In genomic region chr21:41460578-41461527, GRCh38 we compare ENCODE assay signal across 8 cellular contexts. TPM values are rescaled to one million over a fixed set of nuclear protein-coding genes. Genes with fewer than 3 reads are reported as not detected.
DNase-seq lines count a peak whose midpoint lies in the region; ATAC-seq and TF ChIP-seq lines count a peak whose summit lies in the region.

No MANE protein-coding gene starts in this region.

- no peaks in the 10 kb centered on the region for H3K4me1 ChIP-seq in GM23338 (ENCODE audit: insufficient read depth)
- no peaks in the 10 kb centered on the region for H3K4me1 ChIP-seq in endodermal cell (ENCODE audit: control insufficient read depth, insufficient read depth, low read length)

- H3K9me3 ChIP-seq in endodermal cell (ENCODE audit: control insufficient read depth, low read length) = peaks cover 15% of the 10 kb centered on the region

- H3K27me3 ChIP-seq in GM23338 (ENCODE audit: insufficient read depth) (no peaks in the 10 kb centered on the region), endodermal cell (ENCODE audit: control insufficient read depth, insufficient read depth, low read length, poor library complexity, severe bottlenecking) (no peaks in the 10 kb centered on the region)

- intact Hi-C loops in activated CD8-positive, alpha-beta T cell treated with anti-CD3 and anti-CD28 coated beads for 36 hours (cut with micrococcal nuclease) = loop anchor here (1.0 kb wide), 1 partner anchor 178 kb away; no protein-coding TSS in a partner anchor

- 53 to 62% methylated on average over 6 to 17 of the region's 17 CpGs for WGBS in endodermal cell (ENCODE audit: insufficient coverage in 1 of 2, insufficient read length in 1 of 2), 2 experiments

- TF ChIP-seq CTCF in GM23338 (conservative IDR thresholded peaks at IDR 0.05; ENCODE audit: low read depth in 2 of 2) (peak; percentile 63 to 77), endodermal cell (conservative IDR thresholded peaks at IDR 0.05) (peak; percentile 86)
- TF ChIP-seq CTCF in activated CD8-positive, alpha-beta T cell treated with anti-CD3 and anti-CD28 coated beads for 36 hours (IDR thresholded peaks at IDR 0.05) = peak; percentile 76

- H3K27ac ChIP-seq in GM23338 (ENCODE audit: low read depth) (no peak overlapping the region), endodermal cell (ENCODE audit: low read depth, low read length) (no peak overlapping the region)

- CTCF ChIA-PET in activated CD8-positive, alpha-beta T cell treated with anti-CD3 and anti-CD28 coated beads for 36 hours (lab: Charles Lee) = interaction anchor here (1.0 to 1.4 kb wide), 5 partner anchors 9 to 180 kb away, joined by 3 to 15 read pairs (median 4); no protein-coding TSS in a partner anchor

- H3K4me2 ChIP-seq in GM23338 = no peak overlapping the region

- no peak overlapping the region for H2AFZ ChIP-seq in GM23338

- H3K4me3 ChIP-seq in GM23338 (no peak overlapping the region), endodermal cell (ENCODE audit: low read length) (no peak overlapping the region)

- no peak overlapping the region for H3K4me3 Mint-ChIP-seq in GM23338
- H3K4me3 Mint-ChIP-seq in activated CD8-positive, alpha-beta T cell treated with anti-CD3 and anti-CD28 coated beads for 36 hours = no peak overlapping the region
- no peak overlapping the region for H3K4me3 Mint-ChIP-seq in endodermal cell

- POLR2A ChIA-PET in activated CD8-positive, alpha-beta T cell treated with anti-CD3 and anti-CD28 coated beads for 36 hours (lab: Charles Lee) = no interaction called here

- no peak overlapping the region for H3K9ac ChIP-seq in endodermal cell (ENCODE audit: extremely low read depth, low read length, poor library complexity, severe bottlenecking)

- no peaks in the 10 kb centered on the region for H4K20me1 ChIP-seq in GM23338 (replicated peaks; ENCODE audit: insufficient read depth)

- H3K79me2 ChIP-seq in GM23338 (replicated peaks; ENCODE audit: insufficient read depth) = no peaks in the 10 kb centered on the region

- H3F3A ChIP-seq in GM23338 (replicated peaks; ENCODE audit: low read depth) = no peaks in the 10 kb centered on the region

- H3K36me3 Mint-ChIP-seq in GM23338 (ENCODE audit: low read depth) (peaks cover 35% of the 10 kb centered on the region), endodermal cell (ENCODE audit: low read depth) (peaks cover 30% of the 10 kb centered on the region)
- no peaks in the 10 kb centered on the region for H3K36me3 Mint-ChIP-seq in activated CD8-positive, alpha-beta T cell treated with anti-CD3 and anti-CD28 coated beads for 36 hours (ENCODE audit: low read depth)

- H3K27me3 Mint-ChIP-seq in GM23338 (ENCODE audit: insufficient read depth, low read depth, poor library complexity) (peaks cover 6% of the 10 kb centered on the region), endodermal cell (ENCODE audit: insufficient read depth) (no peaks in the 10 kb centered on the region)
- H3K27me3 Mint-ChIP-seq in activated CD8-positive, alpha-beta T cell treated with anti-CD3 and anti-CD28 coated beads for 36 hours = no peaks in the 10 kb centered on the region

- H3K36me3 ChIP-seq in GM23338 (ENCODE audit: insufficient read depth) (no peaks in the 10 kb centered on the region), endodermal cell (ENCODE audit: control insufficient read depth, insufficient read depth, low read length) (no peaks in the 10 kb centered on the region)

- H3K9me2 ChIP-seq in GM23338 (ENCODE audit: insufficient read depth) = peaks cover 4% of the 10 kb centered on the region; the same call in 1 of the 2 replicates

- ATAC-seq in GM23338 (peak; percentile 92), GM21723 (IDR thresholded peaks at IDR 0.05; ENCODE audit: unreplicated experiment) (no peak)
- peak; percentile 85 for ATAC-seq in activated CD8-positive, alpha-beta T cell treated with anti-CD3 and anti-CD28 coated beads for 36 hours

- H3K4me1 Mint-ChIP-seq in GM23338 (peaks cover 13% of the 10 kb centered on the region), endodermal cell (peaks cover 3% of the 10 kb centered on the region)
- H3K4me1 Mint-ChIP-seq in activated CD8-positive, alpha-beta T cell treated with anti-CD3 and anti-CD28 coated beads for 36 hours (ENCODE audit: low read depth) = no peaks in the 10 kb centered on the region

- DNase-seq in DMS 273 (lab: John Stamatoyannopoulos, UW; ENCODE audit: unreplicated experiment) = peak; percentile 68
- DNase-seq in GM23338 (ENCODE audit: low spot score) = peak; percentile 68
- peak; percentile 26 for DNase-seq in NCI-H510A (lab: John Stamatoyannopoulos, UW)
- DNase-seq in activated CD8-positive, alpha-beta T cell treated with anti-CD3 and anti-CD28 coated beads for 36 hours = peak; percentile 64
- DNase-seq in endodermal cell = peak; percentile 85
- DNase-seq in midbrain (lab: John Stamatoyannopoulos, UW) = peak; percentile 41
- DNase-seq in stimulated activated CD8-positive, alpha-beta memory T cell treated with anti-CD3 and anti-CD28 coated beads, Interleukin-4, amount 100 ng/mL, for 48 hours = peak; percentile 66

- peak overlapping the region; percentile 26; the same call in 1 of the 2 replicates for H3K27ac Mint-ChIP-seq in GM23338
- no peak overlapping the region for H3K27ac Mint-ChIP-seq in activated CD8-positive, alpha-beta T cell treated with anti-CD3 and anti-CD28 coated beads for 36 hours
- H3K27ac Mint-ChIP-seq in endodermal cell = no peak overlapping the region

- peaks cover 23% of the 10 kb centered on the region for H3K9me3 Mint-ChIP-seq in GM23338
- no peaks in the 10 kb centered on the region for H3K9me3 Mint-ChIP-seq in activated CD8-positive, alpha-beta T cell treated with anti-CD3 and anti-CD28 coated beads for 36 hours
- peaks cover 24% of the 10 kb centered on the region for H3K9me3 Mint-ChIP-seq in endodermal cell

TF ChIP-seq in GM23338, 12 proteins besides CTCF, POLR2A, EP300 and RAD21 (continues in another document):
- TF ChIP-seq POLR2AphosphoS5 (IDR thresholded peaks at IDR 0.05; ENCODE audit: low read depth) = no peak
- TF ChIP-seq, protein P1, sequence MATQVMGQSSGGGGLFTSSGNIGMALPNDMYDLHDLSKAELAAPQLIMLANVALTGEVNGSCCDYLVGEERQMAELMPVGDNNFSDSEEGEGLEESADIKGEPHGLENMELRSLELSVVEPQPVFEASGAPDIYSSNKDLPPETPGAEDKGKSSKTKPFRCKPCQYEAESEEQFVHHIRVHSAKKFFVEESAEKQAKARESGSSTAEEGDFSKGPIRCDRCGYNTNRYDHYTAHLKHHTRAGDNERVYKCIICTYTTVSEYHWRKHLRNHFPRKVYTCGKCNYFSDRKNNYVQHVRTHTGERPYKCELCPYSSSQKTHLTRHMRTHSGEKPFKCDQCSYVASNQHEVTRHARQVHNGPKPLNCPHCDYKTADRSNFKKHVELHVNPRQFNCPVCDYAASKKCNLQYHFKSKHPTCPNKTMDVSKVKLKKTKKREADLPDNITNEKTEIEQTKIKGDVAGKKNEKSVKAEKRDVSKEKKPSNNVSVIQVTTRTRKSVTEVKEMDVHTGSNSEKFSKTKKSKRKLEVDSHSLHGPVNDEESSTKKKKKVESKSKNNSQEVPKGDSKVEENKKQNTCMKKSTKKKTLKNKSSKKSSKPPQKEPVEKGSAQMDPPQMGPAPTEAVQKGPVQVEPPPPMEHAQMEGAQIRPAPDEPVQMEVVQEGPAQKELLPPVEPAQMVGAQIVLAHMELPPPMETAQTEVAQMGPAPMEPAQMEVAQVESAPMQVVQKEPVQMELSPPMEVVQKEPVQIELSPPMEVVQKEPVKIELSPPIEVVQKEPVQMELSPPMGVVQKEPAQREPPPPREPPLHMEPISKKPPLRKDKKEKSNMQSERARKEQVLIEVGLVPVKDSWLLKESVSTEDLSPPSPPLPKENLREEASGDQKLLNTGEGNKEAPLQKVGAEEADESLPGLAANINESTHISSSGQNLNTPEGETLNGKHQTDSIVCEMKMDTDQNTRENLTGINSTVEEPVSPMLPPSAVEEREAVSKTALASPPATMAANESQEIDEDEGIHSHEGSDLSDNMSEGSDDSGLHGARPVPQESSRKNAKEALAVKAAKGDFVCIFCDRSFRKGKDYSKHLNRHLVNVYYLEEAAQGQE (IDR thresholded peaks at IDR 0.05; ENCODE audit: unreplicated experiment) = no peak

RNA-seq across cellular contexts. Expression of gene MX1, which starts 34.8 kb away (rescaled TPM):
- 5.4 and 6.5 TPM in 2 replicates for total RNA-seq in GM23338 (2014; rRNA removed; shearing (Covaris generic))
- 2.1 and 3.1 TPM in 2 replicates for polyA plus RNA-seq in GM23338 (2016; fragmentation: Nextera tagmentation; extraction: Ambion mirVana)
- 10 to 100 TPM; 39.4 to 40.0 TPM for total RNA-seq in activated CD8-positive, alpha-beta T cell treated with anti-CD3 and anti-CD28 coated beads for 36 hours
- total RNA-seq in endodermal cell = under 1 TPM; 0.42 to 0.84 TPM
- polyA plus RNA-seq in endodermal cell (2013, experiment 1 of 2) = 1.1 TPM
- polyA plus RNA-seq in endodermal cell (2013, experiment 2 of 2) = 0.79 TPM

RNA-seq across cellular contexts. Expression of gene TMPRSS2, which starts 47.1 kb away (rescaled TPM):
- total RNA-seq in GM23338 (2014; rRNA removed; shearing (Covaris generic)) = 4.9 and 7.1 TPM in 2 replicates
- 1.6 and 2.3 TPM in 2 replicates for polyA plus RNA-seq in GM23338 (2016; fragmentation: Nextera tagmentation; extraction: Ambion mirVana)
- total RNA-seq in activated CD8-positive, alpha-beta T cell treated with anti-CD3 and anti-CD28 coated beads for 36 hours = not detected
- total RNA-seq in endodermal cell = 10 to 100 TPM; 17.6 to 19.2 TPM
- 3.2 TPM for polyA plus RNA-seq in endodermal cell (2013, experiment 1 of 2)
- polyA plus RNA-seq in endodermal cell (2013, experiment 2 of 2) = 2.7 TPM

Comparison
In these comparisons a context has a peak if more than half of its experiments do, and no peak if none do; other contexts are left out.
1. DNase-seq: peak in every context shown above with its lines; median percentile 85 in endodermal cell; 68 in DMS 273; 68 in GM23338; 66 in stimulated activated CD8-positive, alpha-beta memory T cell treated with anti-CD3 and anti-CD28 coated beads, Interleukin-4, amount 100 ng/mL, for 48 hours; 64 in activated CD8-positive, alpha-beta T cell treated with anti-CD3 and anti-CD28 coated beads for 36 hours; 41 in midbrain; 26 in NCI-H510A.